ENCODE assay signal across 22 cellular contexts in the genomic region with DNA sequence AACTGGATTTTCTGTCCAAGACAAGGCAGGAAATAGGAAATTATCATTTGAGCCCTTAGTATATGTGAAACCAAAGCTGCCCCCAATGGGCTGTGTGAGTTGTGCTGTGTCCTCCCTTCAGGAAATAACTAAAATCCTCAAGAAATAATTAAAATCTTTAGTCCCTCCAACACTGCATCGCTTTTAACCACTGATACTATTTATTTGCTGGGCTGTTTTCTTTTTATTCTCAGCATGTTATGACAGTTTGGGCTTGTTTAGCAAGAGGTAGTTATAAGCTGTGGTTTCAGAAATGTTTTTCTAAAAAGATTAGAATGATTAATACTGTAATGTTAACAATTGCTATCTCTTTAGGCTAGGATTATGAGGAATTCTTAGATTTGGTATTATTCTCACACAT.
"Had no signal": no experiment of that assay in that cellular context is flagged by ENCODE, and none has a peak within 500 bp of the region (broad histone marks: within the 10 kb centered on the region; RNA-seq: fewer than 3 reads in every experiment).

No MANE protein-coding gene starts in this region.

- H3K36me3 ChIP-seq: gastroesophageal sphincter, neutrophil, ovary, prostate gland, vagina had no signal

- DNase-seq: activated naive CD4-positive, alpha-beta T cell; activated T-cell treated with anti-CD3 and anti-CD28 coated beads, Interleukin-2, amount 50 U/mL, for 24 hours; amniotic stem cell; body of pancreas; caudate nucleus; effector memory CD4-positive, alpha-beta T cell; head of caudate nucleus; hypothalamus; left colon; ovary; stimulated activated CD4-positive, alpha-beta T cell treated with anti-CD3 and anti-CD28 coated beads, Interleukin-2, amount 100 ng/mL, for 48 hours; stimulated activated CD8-positive, alpha-beta memory T cell treated with anti-CD3 and anti-CD28 coated beads, Interleukin-4, amount 100 ng/mL, for 48 hours; stimulated activated naive B cell treated with anti-CD40 and anti-IgM and Interleukin-4, amounts not matched to agents 10 μg/mL and 1 μg/mL and 100 μg/mL, for 72 hours; T-helper 9 cell; testis had no signal

- H3K4me3 ChIP-seq: body of pancreas, gastroesophageal sphincter, ovary, prostate gland, testis, vagina had no signal

- H3K27me3 ChIP-seq: body of pancreas, gastroesophageal sphincter, neutrophil, ovary, testis, vagina had no signal

- H3K27ac ChIP-seq: body of pancreas, gastroesophageal sphincter, neutrophil, ovary, prostate gland, testis, vagina had no signal

- H3K4me1 ChIP-seq: gastroesophageal sphincter, prostate gland, testis, vagina had no signal

- ATAC-seq: activated T-helper 17 cell treated with anti-CD3 and anti-CD28 coated beads, Interleukin-2, amount 50 U/mL, for 72 hours; body of pancreas; esophagus mucosa; gastroesophageal sphincter; left colon; stimulated activated naive B cell treated with anti-CD40 and anti-IgM and Interleukin-4, amounts not matched to agents 10 μg/mL and 1 μg/mL and 100 μg/mL, for 72 hours; WTC11 had no signal

- H3K9me3 ChIP-seq: body of pancreas, neutrophil, ovary, prostate gland, testis, vagina had no signal
